8 cellular contexts compared by ENCODE assay signal in the genomic region with DNA sequence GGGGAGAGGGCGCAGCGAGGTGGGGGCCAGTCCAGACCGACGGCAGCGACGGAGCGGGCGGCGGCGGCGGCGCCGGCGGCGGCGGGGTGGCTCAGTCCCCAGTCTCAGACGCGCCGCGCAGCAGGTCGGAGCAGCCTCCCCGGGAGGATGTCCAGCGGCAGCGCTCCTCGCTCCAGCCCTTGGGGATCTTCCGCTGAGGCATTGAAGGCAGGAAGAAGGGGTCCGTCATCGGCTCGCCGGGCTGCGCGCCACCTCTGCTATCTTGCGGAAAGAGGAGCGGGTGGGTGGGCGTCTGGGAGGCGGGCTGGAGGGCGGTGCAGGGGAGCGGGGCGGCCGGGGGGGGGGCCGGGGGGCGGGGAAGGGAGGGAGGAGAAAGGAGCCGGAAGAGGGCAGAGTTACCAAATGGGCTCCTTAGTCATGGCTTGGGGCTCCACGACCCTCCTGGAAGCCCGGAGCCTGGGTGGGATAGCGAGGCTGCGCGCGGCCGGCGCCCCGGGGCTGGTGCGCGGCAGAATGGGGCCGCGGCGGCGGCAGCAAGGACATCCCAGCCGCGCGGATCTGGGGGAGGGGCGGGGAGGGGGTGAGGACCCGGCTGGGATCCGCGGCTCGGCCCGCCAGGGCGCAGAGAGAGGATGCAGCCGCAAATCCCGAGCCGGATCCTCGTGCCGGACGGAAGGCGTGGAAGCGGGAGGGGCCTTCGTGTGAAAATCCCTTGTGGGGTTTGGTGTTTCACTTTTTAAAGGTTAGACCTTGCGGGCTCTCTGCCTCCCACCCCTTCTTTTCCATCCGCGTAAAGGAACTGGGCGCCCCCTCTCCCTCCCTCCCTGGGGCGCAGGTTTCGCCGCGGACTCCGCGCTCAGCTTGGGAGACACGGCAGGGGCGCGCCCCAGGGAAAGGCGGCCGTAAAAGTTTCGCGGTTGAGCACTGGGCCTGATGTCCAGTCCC. TPM values are rescaled to one million over a fixed set of nuclear protein-coding genes. Genes with fewer than 3 reads are reported as not detected.
DNase-seq lines count a peak whose midpoint lies in the region; ATAC-seq and TF ChIP-seq lines count a peak whose summit lies in the region.

A gene with protein sequence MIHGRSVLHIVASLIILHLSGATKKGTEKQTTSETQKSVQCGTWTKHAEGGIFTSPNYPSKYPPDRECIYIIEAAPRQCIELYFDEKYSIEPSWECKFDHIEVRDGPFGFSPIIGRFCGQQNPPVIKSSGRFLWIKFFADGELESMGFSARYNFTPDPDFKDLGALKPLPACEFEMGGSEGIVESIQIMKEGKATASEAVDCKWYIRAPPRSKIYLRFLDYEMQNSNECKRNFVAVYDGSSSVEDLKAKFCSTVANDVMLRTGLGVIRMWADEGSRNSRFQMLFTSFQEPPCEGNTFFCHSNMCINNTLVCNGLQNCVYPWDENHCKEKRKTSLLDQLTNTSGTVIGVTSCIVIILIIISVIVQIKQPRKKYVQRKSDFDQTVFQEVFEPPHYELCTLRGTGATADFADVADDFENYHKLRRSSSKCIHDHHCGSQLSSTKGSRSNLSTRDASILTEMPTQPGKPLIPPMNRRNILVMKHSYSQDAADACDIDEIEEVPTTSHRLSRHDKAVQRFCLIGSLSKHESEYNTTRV (minus strand): TSS at position 267 of the 945 bp plus-strand sequence. CDS start 696 bp downstream, outside the sequence.

- H4K20me1 ChIP-seq in neural progenitor cell (ENCODE audit: low read depth) = peaks cover 9% of the 10 kb centered on the region

- no peak for TF ChIP-seq CTCF in cardiac fibroblast (IDR thresholded peaks at IDR 0.05; ENCODE audit: low read depth, low read length)
- TF ChIP-seq CTCF in neural progenitor cell (IDR thresholded peaks at IDR 0.05) = no peak
- no peak for TF ChIP-seq CTCF in ovary (IDR thresholded peaks at IDR 0.05)

- H3K27me3 ChIP-seq in neural progenitor cell (peaks cover 89% of the 10 kb centered on the region), ovary (no peaks in the 10 kb centered on the region)

- H3K4me2 ChIP-seq in neural progenitor cell = peak within 1 kb of the TSS; percentile 99

- peaks cover 6% of the 10 kb centered on the region for H3K4me1 ChIP-seq in neural progenitor cell
- peaks cover 3% of the 10 kb centered on the region for H3K4me1 ChIP-seq in ovary (ENCODE audit: insufficient read depth)

- no peak for TF ChIP-seq POLR2A in ovary (IDR thresholded peaks at IDR 0.05)

- H3K9me3 ChIP-seq in neural progenitor cell (ENCODE audit: low read depth) (no peaks in the 10 kb centered on the region), ovary (no peaks in the 10 kb centered on the region)

- H3K9ac ChIP-seq in neural progenitor cell = no peak within 1 kb of the TSS

- H3K27ac ChIP-seq in neural progenitor cell (no peak within 1 kb of the TSS), ovary (no peak within 1 kb of the TSS)

- peak; percentile 35 for ATAC-seq in HG02759 (IDR thresholded peaks at IDR 0.05; ENCODE audit: unreplicated experiment)
- ATAC-seq in HG02870 (IDR thresholded peaks at IDR 0.05; ENCODE audit: unreplicated experiment) = no peak

- 0 to 2% (median 1%) methylated on average over 68 to 92 of the region's 94 CpGs for WGBS in ovary, 3 donors

- H3K36me3 ChIP-seq in neural progenitor cell = no peaks in the 10 kb centered on the region
- H3K36me3 ChIP-seq in ovary = no peaks in the 10 kb centered on the region

- peak; percentile 65 for DNase-seq in D341Med (ENCODE audit: low spot score)
- DNase-seq in cardiac fibroblast (ENCODE audit: low read depth in 2 of 2) = no peak
- peak; percentile 69 for DNase-seq in neural progenitor cell (ENCODE audit: low spot score)
- DNase-seq in NCI-H2029 treated with DMSO at 0.1 percent for 48 hours (lab: John Stamatoyannopoulos, UW) = no peak
- DNase-seq in ovary = no peak
- no peak for DNase-seq in hepatic stellate cell (ENCODE audit: low spot score)

- peak within 1 kb of the TSS; percentile 97 for H2AFZ ChIP-seq in neural progenitor cell (replicated peaks)

- no peak within 1 kb of the TSS for H3K27ac Mint-ChIP-seq in neural progenitor cell

- peaks cover 33% of the 10 kb centered on the region for H3K27me3 Mint-ChIP-seq in neural progenitor cell (ENCODE audit: insufficient read depth, low read depth)

- H3K4me3 ChIP-seq in cardiac fibroblast (replicated peaks in 1 of 2; ENCODE audit: low read depth in 2 of 2, low read length in 2 of 2) (peak within 1 kb of the TSS; percentile 39 to 42), neural progenitor cell (peak within 1 kb of the TSS; percentile 63), ovary (no peak within 1 kb of the TSS)

- H3K4me3 Mint-ChIP-seq in neural progenitor cell = peak within 1 kb of the TSS; percentile 88

- H3K4me1 Mint-ChIP-seq in neural progenitor cell = peaks cover 3% of the 10 kb centered on the region

- H3F3A ChIP-seq in neural progenitor cell (ENCODE audit: low read depth) = peaks cover 4% of the 10 kb centered on the region

- H3K36me3 Mint-ChIP-seq in neural progenitor cell = no peaks in the 10 kb centered on the region

- no peak for TF ChIP-seq EP300 in ovary (IDR thresholded peaks at IDR 0.05)

- H3K79me2 ChIP-seq in neural progenitor cell (ENCODE audit: low read depth) = no peaks in the 10 kb centered on the region

- H3K9me3 Mint-ChIP-seq in neural progenitor cell = no peaks in the 10 kb centered on the region

- intact Hi-C loops in ovary (cut with DNase I) = no loop called here

RNA-seq across cellular contexts. Expression of the gene that starts here (rescaled TPM):
- total RNA-seq in neural progenitor cell (ENCODE audit: low replicate concordance) = 0.71 and 3.2 TPM in 2 replicates
- 1 to 10 TPM in 1 of 7 donors, not detected in 6; 2.0 TPM for total RNA-seq in ovary
- polyA plus RNA-seq in ovary = not detected

Comparison
In these comparisons a context has a peak if more than half of its experiments do, and no peak if none do; other contexts are left out.
1. DNase-seq: peak in D341Med (single experiment) and neural progenitor cell (single experiment); none in cardiac fibroblast (0 of 2), NCI-H2029 treated with DMSO at 0.1 percent for 48 hours (single experiment), ovary (0 of 5) and hepatic stellate cell (single experiment).